ENCODE assay signal across 15 cellular contexts in the genomic region with DNA sequence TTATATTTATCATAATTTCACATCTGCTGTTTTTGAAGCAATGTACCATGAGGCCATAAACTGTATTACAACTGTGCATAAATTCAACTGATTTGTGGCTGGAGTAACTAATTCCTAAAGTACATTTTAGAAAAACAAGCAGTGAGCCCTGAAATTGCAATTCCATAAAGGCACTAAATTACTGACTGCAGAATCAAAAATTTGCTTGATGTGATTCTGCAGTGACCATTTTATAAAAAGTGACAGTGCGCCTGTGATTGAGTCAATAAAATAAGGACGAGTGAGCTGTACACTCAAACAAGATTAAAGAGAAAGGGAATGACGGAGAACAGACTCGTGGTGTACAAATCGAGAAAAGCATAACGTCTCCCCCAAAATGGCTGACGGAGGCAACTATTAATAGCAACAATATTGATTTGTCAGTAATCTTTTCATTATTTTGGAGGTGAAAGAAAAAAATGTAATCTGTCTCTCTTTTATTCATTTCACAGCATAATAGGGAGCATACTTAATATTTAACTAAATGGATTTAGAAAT.
A peak's percentile ranks its signal among the peaks of the same experiment; 100 is the strongest.
DNase-seq lines count a peak whose midpoint lies in the region; TF ChIP-seq lines count a peak whose summit lies in the region.
"Had no signal": no experiment of that assay in that cellular context is flagged by ENCODE, and none has a peak within 500 bp of the region (broad histone marks: within the 10 kb centered on the region; RNA-seq: fewer than 3 reads in every experiment).

No MANE protein-coding gene starts in this region.

- H4K20me1 ChIP-seq in neural cell (ENCODE audit: insufficient read depth), result no peaks in the 10 kb centered on the region
- H4K20me1 ChIP-seq: BLaER1 treated with 17β-estradiol and CSF1 and Interleukin-3, amounts not matched to agents 10 nM and 100 nM had no signal

- DNase-seq in NCI-H1092 treated with DMSO at 0.1 percent for 48 hours (lab: John Stamatoyannopoulos, UW), result peak; percentile 1
- DNase-seq in NCI-H1092 (lab: John Stamatoyannopoulos, UW), result no peak
- peak; percentile 87 for DNase-seq in NCI-H1417 treated with DMSO at 0.1 percent for 48 hours (lab: John Stamatoyannopoulos, UW)
- peak; percentile 8 for DNase-seq in WERI-Rb-1
- DNase-seq in DMS79 treated with DMSO at 0.1 percent for 48 hours (lab: John Stamatoyannopoulos, UW), result no peak
- no peak for DNase-seq in MV-4-11 (lab: John Stamatoyannopoulos, UW)
- DNase-seq in nucleus accumbens (lab: John Stamatoyannopoulos, UW), result no peak
- DNase-seq: CD8-positive, alpha-beta memory T cell; NCI-H2171; NCI-H510A; T-cell had no signal

- H3K4me2 ChIP-seq in neural cell (ENCODE audit: low read length), result no peak overlapping the region
- H3K4me2 ChIP-seq: BLaER1 treated with 17β-estradiol and CSF1 and Interleukin-3, amounts not matched to agents 10 nM and 100 nM; GM23338 had no signal

- no peak for TF ChIP-seq EP300 in neural cell (conservative IDR thresholded peaks at IDR 0.05; ENCODE audit: poor library complexity, severe bottlenecking)

- no peak overlapping the region for H2AFZ ChIP-seq in neural cell (ENCODE audit: low read depth, low read length)
- H2AFZ ChIP-seq: GM23338 had no signal

- H3F3A ChIP-seq in neural cell (ENCODE audit: insufficient read depth, low read length, poor library complexity, severe bottlenecking), result peaks cover 9% of the 10 kb centered on the region

- peak overlapping the region; percentile 81 for H3K27ac ChIP-seq in WERI-Rb-1
- peak overlapping the region; percentile 89 for H3K27ac ChIP-seq in neural cell (ENCODE audit: low read length)
- H3K27ac ChIP-seq: BLaER1 treated with 17β-estradiol and CSF1 and Interleukin-3, amounts not matched to agents 10 nM and 100 nM had no signal

- H3K9ac ChIP-seq in neural cell (ENCODE audit: low read length), result peak overlapping the region; percentile 19
- H3K9ac ChIP-seq: BLaER1 treated with 17β-estradiol and CSF1 and Interleukin-3, amounts not matched to agents 10 nM and 100 nM had no signal

- no peak for TF ChIP-seq CTCF in WERI-Rb-1 (IDR thresholded peaks at IDR 0.05; ENCODE audit: low read depth, low read length)
- TF ChIP-seq CTCF in neural cell (IDR thresholded peaks at IDR 0.05; ENCODE audit: poor library complexity, severe bottlenecking), result no peak

- H3K27me3 ChIP-seq in WERI-Rb-1 (ENCODE audit: insufficient read depth, low read depth, severe bottlenecking), result no peaks in the 10 kb centered on the region
- H3K27me3 ChIP-seq in neural cell (ENCODE audit: insufficient read depth, low read depth, low read length), result no peaks in the 10 kb centered on the region
- H3K27me3 ChIP-seq: BLaER1 treated with 17β-estradiol and CSF1 and Interleukin-3, amounts not matched to agents 10 nM and 100 nM had no signal

- H3K9me3 ChIP-seq in WERI-Rb-1 (ENCODE audit: severe bottlenecking) (no peaks in the 10 kb centered on the region), neural cell (ENCODE audit: low read length) (no peaks in the 10 kb centered on the region)
- H3K9me3 ChIP-seq: BLaER1 treated with 17β-estradiol and CSF1 and Interleukin-3, amounts not matched to agents 10 nM and 100 nM had no signal

- no peaks in the 10 kb centered on the region for H3K36me3 ChIP-seq in WERI-Rb-1
- H3K36me3 ChIP-seq in neural cell (ENCODE audit: insufficient read depth, low read length), result no peaks in the 10 kb centered on the region
- H3K36me3 ChIP-seq: BLaER1 treated with 17β-estradiol and CSF1 and Interleukin-3, amounts not matched to agents 10 nM and 100 nM had no signal

- H3K79me2 ChIP-seq in neural cell (replicated peaks; ENCODE audit: insufficient read depth, low read length), result no peaks in the 10 kb centered on the region

- no peaks in the 10 kb centered on the region for H3K9me2 ChIP-seq in neural cell (ENCODE audit: insufficient read depth, low read length)

- H3K4me3 ChIP-seq in WERI-Rb-1 (ENCODE audit: low read depth, low read length), result peak overlapping the region; percentile 36
- peak overlapping the region; percentile 25 for H3K4me3 ChIP-seq in neural cell (ENCODE audit: low read length)
- H3K4me3 ChIP-seq: BLaER1 treated with 17β-estradiol and CSF1 and Interleukin-3, amounts not matched to agents 10 nM and 100 nM; GM23338; K562 had no signal

- no peak for TF ChIP-seq RAD21 in neural cell (conservative IDR thresholded peaks at IDR 0.05)

TF ChIP-seq in neural cell, 6 proteins besides CTCF, POLR2A, EP300 and RAD21:
- TF ChIP-seq MXI1 (conservative IDR thresholded peaks at IDR 0.05; ENCODE audit: poor library complexity, severe bottlenecking) (no peak), EZH2 (IDR thresholded peaks at IDR 0.05; ENCODE audit: borderline replicate concordance, insufficient read depth, low read length, poor library complexity, severe bottlenecking) (no peak), TAF1 (IDR thresholded peaks at IDR 0.05; ENCODE audit: low read depth) (no peak), POLR2AphosphoS5 (IDR thresholded peaks at IDR 0.05) (no peak), SMC3 (conservative IDR thresholded peaks at IDR 0.05; ENCODE audit: poor library complexity) (no peak)
- TF ChIP-seq, protein P1, sequence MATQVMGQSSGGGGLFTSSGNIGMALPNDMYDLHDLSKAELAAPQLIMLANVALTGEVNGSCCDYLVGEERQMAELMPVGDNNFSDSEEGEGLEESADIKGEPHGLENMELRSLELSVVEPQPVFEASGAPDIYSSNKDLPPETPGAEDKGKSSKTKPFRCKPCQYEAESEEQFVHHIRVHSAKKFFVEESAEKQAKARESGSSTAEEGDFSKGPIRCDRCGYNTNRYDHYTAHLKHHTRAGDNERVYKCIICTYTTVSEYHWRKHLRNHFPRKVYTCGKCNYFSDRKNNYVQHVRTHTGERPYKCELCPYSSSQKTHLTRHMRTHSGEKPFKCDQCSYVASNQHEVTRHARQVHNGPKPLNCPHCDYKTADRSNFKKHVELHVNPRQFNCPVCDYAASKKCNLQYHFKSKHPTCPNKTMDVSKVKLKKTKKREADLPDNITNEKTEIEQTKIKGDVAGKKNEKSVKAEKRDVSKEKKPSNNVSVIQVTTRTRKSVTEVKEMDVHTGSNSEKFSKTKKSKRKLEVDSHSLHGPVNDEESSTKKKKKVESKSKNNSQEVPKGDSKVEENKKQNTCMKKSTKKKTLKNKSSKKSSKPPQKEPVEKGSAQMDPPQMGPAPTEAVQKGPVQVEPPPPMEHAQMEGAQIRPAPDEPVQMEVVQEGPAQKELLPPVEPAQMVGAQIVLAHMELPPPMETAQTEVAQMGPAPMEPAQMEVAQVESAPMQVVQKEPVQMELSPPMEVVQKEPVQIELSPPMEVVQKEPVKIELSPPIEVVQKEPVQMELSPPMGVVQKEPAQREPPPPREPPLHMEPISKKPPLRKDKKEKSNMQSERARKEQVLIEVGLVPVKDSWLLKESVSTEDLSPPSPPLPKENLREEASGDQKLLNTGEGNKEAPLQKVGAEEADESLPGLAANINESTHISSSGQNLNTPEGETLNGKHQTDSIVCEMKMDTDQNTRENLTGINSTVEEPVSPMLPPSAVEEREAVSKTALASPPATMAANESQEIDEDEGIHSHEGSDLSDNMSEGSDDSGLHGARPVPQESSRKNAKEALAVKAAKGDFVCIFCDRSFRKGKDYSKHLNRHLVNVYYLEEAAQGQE (IDR thresholded peaks at IDR 0.05; ENCODE audit: borderline replicate concordance), result no peak

Comparison
In these comparisons a context has a peak if more than half of its experiments do, and no peak if none do; other contexts are left out.
1. DNase-seq: peak in NCI-H1092 treated with DMSO at 0.1 percent for 48 hours (single experiment), NCI-H1417 treated with DMSO at 0.1 percent for 48 hours (single experiment) and WERI-Rb-1 (single experiment); none in NCI-H1092 (single experiment), DMS79 treated with DMSO at 0.1 percent for 48 hours (single experiment), MV-4-11 (single experiment) and nucleus accumbens (0 of 56).